Comparison of ENCODE assay signal across 19 cellular contexts in genomic region chr17:66322764-66323163, GRCh38. TPM values are rescaled to one million over a fixed set of nuclear protein-coding genes. Genes with fewer than 3 reads are reported as not detected.
A peak's percentile ranks its signal among the peaks of the same experiment; 100 is the strongest.
DNase-seq lines count a peak whose midpoint lies in the region; ATAC-seq, FAIRE-seq and TF ChIP-seq lines count a peak whose summit lies in the region.
"Had no signal": no experiment of that assay in that cellular context is flagged by ENCODE, and none has a peak within 500 bp of the region (broad histone marks: within the 10 kb centered on the region; RNA-seq: fewer than 3 reads in every experiment).

No MANE protein-coding gene starts in this region.

- CTCF ChIA-PET in activated naive CD4-positive, alpha-beta T cell treated with anti-CD3 and anti-CD28 coated beads, Interleukin-2, amount 10 ng/mL, durations not matched to agents 7 days and 5 days (lab: Charles Lee), result no interaction called here

- H3K4me1 Mint-ChIP-seq in activated naive CD4-positive, alpha-beta T cell treated with anti-CD3 and anti-CD28 coated beads, Interleukin-2, amount 50 U/mL, for 24 hours, result peaks cover 64% of the 10 kb centered on the region
- H3K4me1 Mint-ChIP-seq in activated naive CD4-positive, alpha-beta T cell treated with anti-CD3 and anti-CD28 coated beads, Interleukin-2, amount 10 ng/mL, durations not matched to agents 7 days and 5 days, result peaks cover 32% of the 10 kb centered on the region
- peaks cover 62% of the 10 kb centered on the region for H3K4me1 Mint-ChIP-seq in HFFc6 (ENCODE audit: low read depth)
- peaks cover 5% of the 10 kb centered on the region for H3K4me1 Mint-ChIP-seq in central memory CD8-positive, alpha-beta T cell

- no peaks in the 10 kb centered on the region for H3K27me3 Mint-ChIP-seq in activated naive CD4-positive, alpha-beta T cell treated with anti-CD3 and anti-CD28 coated beads, Interleukin-2, amount 50 U/mL, for 24 hours
- no peaks in the 10 kb centered on the region for H3K27me3 Mint-ChIP-seq in activated naive CD4-positive, alpha-beta T cell treated with anti-CD3 and anti-CD28 coated beads, Interleukin-2, amount 10 ng/mL, durations not matched to agents 7 days and 5 days
- no peaks in the 10 kb centered on the region; the same call in 1 of the 2 replicates for H3K27me3 Mint-ChIP-seq in HFFc6 (ENCODE audit: insufficient read depth)
- H3K27me3 Mint-ChIP-seq in central memory CD8-positive, alpha-beta T cell, result no peaks in the 10 kb centered on the region

- peaks cover 0 to 17% (median 9%) of the 10 kb centered on the region in 4 donors for H3K4me1 ChIP-seq in sigmoid colon

- peaks cover 0 to under 1% (median 0%) of the 10 kb centered on the region in 4 donors for H3K36me3 ChIP-seq in sigmoid colon

- H3K4me3 Mint-ChIP-seq in activated naive CD4-positive, alpha-beta T cell treated with anti-CD3 and anti-CD28 coated beads, Interleukin-2, amount 50 U/mL, for 24 hours, result peak overlapping the region; percentile 33
- H3K4me3 Mint-ChIP-seq in activated naive CD4-positive, alpha-beta T cell treated with anti-CD3 and anti-CD28 coated beads, Interleukin-2, amount 10 ng/mL, durations not matched to agents 7 days and 5 days, result no peak overlapping the region
- H3K4me3 Mint-ChIP-seq in HFFc6, result no peak overlapping the region
- no peak overlapping the region for H3K4me3 Mint-ChIP-seq in central memory CD8-positive, alpha-beta T cell

- no peak for DNase-seq in activated naive CD4-positive, alpha-beta T cell treated with anti-CD3 and anti-CD28 coated beads, Interleukin-2, amount 10 ng/mL, durations not matched to agents 7 days and 5 days
- peak; percentile 48 for DNase-seq in HFFc6
- DNase-seq in central memory CD8-positive, alpha-beta T cell (ENCODE audit: low spot score in 2 of 2), result no peak
- DNase-seq in renal cortical epithelial cell (ENCODE audit: low read depth), result peak; percentile 48
- DNase-seq in H54 (ENCODE audit: insufficient read length, low spot score), result no peak
- no peak for DNase-seq in kidney glomerular epithelial cell (lab: John Stamatoyannopoulos, UW)
- DNase-seq in sigmoid colon, result no peak
- DNase-seq: C1 segment of cervical spinal cord; H7; IMR-90; Kasumi-1; NCI-H187; NCI-H526 treated with DMSO at 0.1 percent for 48 hours; NK-92 treated with Interleukin-12 subunit alpha and Interleukin-12 subunit beta, amount 100 ng/mL, for 24 hours; OCI-M1 had no signal

- H3K27ac Mint-ChIP-seq in activated naive CD4-positive, alpha-beta T cell treated with anti-CD3 and anti-CD28 coated beads, Interleukin-2, amount 50 U/mL, for 24 hours, result peak overlapping the region; percentile 76
- H3K27ac Mint-ChIP-seq in activated naive CD4-positive, alpha-beta T cell treated with anti-CD3 and anti-CD28 coated beads, Interleukin-2, amount 10 ng/mL, durations not matched to agents 7 days and 5 days, result no peak overlapping the region
- H3K27ac Mint-ChIP-seq in HFFc6, result no peak overlapping the region
- peak overlapping the region; percentile 40 for H3K27ac Mint-ChIP-seq in central memory CD8-positive, alpha-beta T cell (ENCODE audit: low read depth)

- FAIRE-seq in H54 (lab: Jason Lieb, UNC), result no peak
- FAIRE-seq: A204.1, GM19239 had no signal

- TF ChIP-seq POLR2A in H54 (IDR thresholded peaks at IDR 0.05; ENCODE audit: low read depth, low read length) (no peak), sigmoid colon (IDR thresholded peaks at IDR 0.05) (no peak)

- H3K27ac ChIP-seq in sigmoid colon, result no peak overlapping the region
- H3K27ac ChIP-seq: RWPE1 had no signal

- no peaks in the 10 kb centered on the region for H3K9me3 Mint-ChIP-seq in activated naive CD4-positive, alpha-beta T cell treated with anti-CD3 and anti-CD28 coated beads, Interleukin-2, amount 50 U/mL, for 24 hours
- H3K9me3 Mint-ChIP-seq in activated naive CD4-positive, alpha-beta T cell treated with anti-CD3 and anti-CD28 coated beads, Interleukin-2, amount 10 ng/mL, durations not matched to agents 7 days and 5 days, result peaks cover 10% of the 10 kb centered on the region
- peaks cover 11% of the 10 kb centered on the region for H3K9me3 Mint-ChIP-seq in HFFc6
- no peaks in the 10 kb centered on the region for H3K9me3 Mint-ChIP-seq in central memory CD8-positive, alpha-beta T cell

- H3K27me3 ChIP-seq in sigmoid colon, result no peaks in the 10 kb centered on the region

- no peak for TF ChIP-seq CTCF in HFFc6 (IDR thresholded peaks at IDR 0.05)
- no peak for TF ChIP-seq CTCF in sigmoid colon (IDR thresholded peaks at IDR 0.05)

- H3K9me3 ChIP-seq in sigmoid colon, result peaks cover 0 to 9% (median 2%) of the 10 kb centered on the region in 4 donors

- TF ChIP-seq EP300 in sigmoid colon (IDR thresholded peaks at IDR 0.05), result no peak

- ATAC-seq in central memory CD8-positive, alpha-beta T cell (replicated peaks; ENCODE audit: extremely low read depth, poor library complexity, severe bottlenecking), result no peak

- no peak overlapping the region for H3K4me3 ChIP-seq in sigmoid colon

- H3K36me3 Mint-ChIP-seq in activated naive CD4-positive, alpha-beta T cell treated with anti-CD3 and anti-CD28 coated beads, Interleukin-2, amount 50 U/mL, for 24 hours, result peaks cover 20% of the 10 kb centered on the region
- H3K36me3 Mint-ChIP-seq in activated naive CD4-positive, alpha-beta T cell treated with anti-CD3 and anti-CD28 coated beads, Interleukin-2, amount 10 ng/mL, durations not matched to agents 7 days and 5 days, result peaks cover 59% of the 10 kb centered on the region
- peaks cover 48% of the 10 kb centered on the region for H3K36me3 Mint-ChIP-seq in HFFc6 (ENCODE audit: low read depth)
- peaks cover 3% of the 10 kb centered on the region for H3K36me3 Mint-ChIP-seq in central memory CD8-positive, alpha-beta T cell (ENCODE audit: insufficient read depth)

- intact Hi-C loops in sigmoid colon (cut with DNase I), result no loop called here

RNA-seq across cellular contexts. Expression of gene PRKCA, which starts 20.4 kb away (rescaled TPM):
- total RNA-seq in HFFc6 (2021; fragmentation: NEBNext Ultra II Directional; extraction: Animal tissue kit (Norgen Biotek cat#: 25700)), result 100 to 1,000 TPM in 2 of 6 experiments, 10 to 100 TPM in 4; 81.2 to 106 (median 92.9) TPM
- total RNA-seq in renal cortical epithelial cell (7.3 and 31.9 TPM in 2 replicates), sigmoid colon (10 to 100 TPM; 42.6 to 58.4 (median 52.0) TPM)
- polyA plus RNA-seq in sigmoid colon, result 1 to 10 TPM; 6.6 to 9.7 (median 7.9) TPM

Comparison
In these comparisons a context has a peak if more than half of its experiments do, and no peak if none do; other contexts are left out.
1. H3K27ac Mint-ChIP-seq: peak in activated naive CD4-positive, alpha-beta T cell treated with anti-CD3 and anti-CD28 coated beads, Interleukin-2, amount 50 U/mL, for 24 hours (single experiment) and central memory CD8-positive, alpha-beta T cell (single experiment); none in activated naive CD4-positive, alpha-beta T cell treated with anti-CD3 and anti-CD28 coated beads, Interleukin-2, amount 10 ng/mL, durations not matched to agents 7 days and 5 days (single experiment) and HFFc6 (single experiment).
2. DNase-seq: peak in HFFc6 (single experiment) and renal cortical epithelial cell (single experiment); none in activated naive CD4-positive, alpha-beta T cell treated with anti-CD3 and anti-CD28 coated beads, Interleukin-2, amount 10 ng/mL, durations not matched to agents 7 days and 5 days (single experiment), central memory CD8-positive, alpha-beta T cell (0 of 2), H54 (single experiment), kidney glomerular epithelial cell (single experiment) and sigmoid colon (single experiment).